In genomic region chr2:203650860-203651613, GRCh38 we compare ENCODE assay signal across 1 cellular context.
TF ChIP-seq lines count a peak whose summit lies in the region.

No MANE protein-coding gene starts in this region.

TF ChIP-seq in HepG2, 621 proteins besides CTCF, POLR2A, EP300 and RAD21 (continued from another document and continues in another):
- peak; percentile 78; the same call in 1 of the 2 replicates for TF ChIP-seq HOMEZ (CRISPR knock-in tag; IDR thresholded peaks at IDR 0.05; ENCODE audit: low read depth)
- TF ChIP-seq HNRNPH1 (optimal IDR thresholded peaks at IDR 0.05; ENCODE audit: low read depth, low read length), result no peak
- no peak for TF ChIP-seq IRX3 (CRISPR knock-in tag; IDR thresholded peaks at IDR 0.05; ENCODE audit: borderline replicate concordance, low read depth)
- TF ChIP-seq PBX3 (CRISPR knock-in tag; IDR thresholded peaks at IDR 0.05; ENCODE audit: borderline replicate concordance), result no peak
- no peak for TF ChIP-seq KDM2A (CRISPR knock-in tag; IDR thresholded peaks at IDR 0.05; ENCODE audit: borderline replicate concordance, low read depth)
- no peak for TF ChIP-seq FLYWCH1 (CRISPR knock-in tag; IDR thresholded peaks at IDR 0.05)
- TF ChIP-seq ATAD3A (CRISPR knock-in tag; IDR thresholded peaks at IDR 0.05), result no peak
- peak; percentile 34 for TF ChIP-seq PHF5A (CRISPR knock-in tag; IDR thresholded peaks at IDR 0.05; ENCODE audit: low read depth, unreplicated experiment)
- TF ChIP-seq KAT2B (IDR thresholded peaks at IDR 0.05; ENCODE audit: borderline replicate concordance, low read depth, low read length), result no peak
- TF ChIP-seq MATR3 (CRISPR knock-in tag; IDR thresholded peaks at IDR 0.05), result no peak
- TF ChIP-seq HNF1A (IDR thresholded peaks at IDR 0.05; ENCODE audit: low read depth), result no peak
- TF ChIP-seq HNF1A (CRISPR knock-in tag; IDR thresholded peaks at IDR 0.05; ENCODE audit: borderline replicate concordance), result no peak
- peak; percentile 70; the same call in 1 of the 2 replicates for TF ChIP-seq ZHX2 (IDR thresholded peaks at IDR 0.05; ENCODE audit: low read depth)
- no peak for TF ChIP-seq ZHX2 (CRISPR knock-in tag; IDR thresholded peaks at IDR 0.05; ENCODE audit: borderline replicate concordance)
- peak; percentile 8; the same call in 1 of the 2 replicates for TF ChIP-seq ISL2 (CRISPR knock-in tag; IDR thresholded peaks at IDR 0.05)
- no peak for TF ChIP-seq ZNF552 (CRISPR knock-in tag; IDR thresholded peaks at IDR 0.05; ENCODE audit: borderline replicate concordance)
- no peak; the same call in 1 of the 2 replicates for TF ChIP-seq MYPOP (CRISPR knock-in tag; IDR thresholded peaks at IDR 0.05)
- no peak for TF ChIP-seq ZNF205 (CRISPR knock-in tag; IDR thresholded peaks at IDR 0.05)
- peak; percentile 61 for TF ChIP-seq SMC3 (IDR thresholded peaks at IDR 0.05; ENCODE audit: low read length)
- no peak for TF ChIP-seq AGO1 (IDR thresholded peaks at IDR 0.05; ENCODE audit: low read depth, low read length, poor library complexity, severe bottlenecking)
- no peak for TF ChIP-seq DMTF1 (CRISPR knock-in tag; IDR thresholded peaks at IDR 0.05)
- TF ChIP-seq PPARG (CRISPR knock-in tag; conservative IDR thresholded peaks at IDR 0.05), result peak; percentile 82
- peak; percentile 55; the same call in 1 of the 2 replicates for TF ChIP-seq ZNF335 (CRISPR knock-in tag; IDR thresholded peaks at IDR 0.05)
- TF ChIP-seq ZNF704 (CRISPR knock-in tag; IDR thresholded peaks at IDR 0.05; ENCODE audit: borderline replicate concordance), result no peak
- no peak for TF ChIP-seq CHD4 (IDR thresholded peaks at IDR 0.05; ENCODE audit: borderline replicate concordance, low read length)
- TF ChIP-seq TFAP4 (IDR thresholded peaks at IDR 0.05; ENCODE audit: borderline replicate concordance, low read depth), result peak; percentile 87
- no peak for TF ChIP-seq RORA (CRISPR knock-in tag; IDR thresholded peaks at IDR 0.05)
- 0 out of 2 replicates have a peak, but pooled peaks have one; percentile 49 for TF ChIP-seq SIN3A (IDR thresholded peaks at IDR 0.05; ENCODE audit: borderline replicate concordance, low read depth, low read length)
- no peak for TF ChIP-seq ZNF121 (CRISPR knock-in tag; IDR thresholded peaks at IDR 0.05)
- TF ChIP-seq ZZZ3 (CRISPR knock-in tag; IDR thresholded peaks at IDR 0.05; ENCODE audit: borderline replicate concordance), result no peak
- TF ChIP-seq EEA1 (CRISPR knock-in tag; IDR thresholded peaks at IDR 0.05; ENCODE audit: borderline replicate concordance), result no peak
- no peak for TF ChIP-seq ZSCAN20 (CRISPR knock-in tag; IDR thresholded peaks at IDR 0.05; ENCODE audit: borderline replicate concordance)
- no peak for TF ChIP-seq KDM5A (IDR thresholded peaks at IDR 0.05; ENCODE audit: borderline replicate concordance, low read length)
- 0 out of 2 replicates have a peak, but pooled peaks have one; percentile 16 for TF ChIP-seq NR2F6 (IDR thresholded peaks at IDR 0.05)
- TF ChIP-seq NR2F6 (CRISPR knock-in tag; IDR thresholded peaks at IDR 0.05), result peak; percentile 69
- TF ChIP-seq CEBPB (IDR thresholded peaks at IDR 0.05; ENCODE audit: borderline replicate concordance, low read depth, low read length), result peak; percentile 14; the same call in 1 of the 2 replicates
